Comparison of ENCODE assay signal across 13 cellular contexts in genomic region chr17:56902350-56902749, GRCh38. TPM values are rescaled to one million over a fixed set of nuclear protein-coding genes. Genes with fewer than 3 reads are reported as not detected.
DNase-seq lines count a peak whose midpoint lies in the region; ATAC-seq and TF ChIP-seq lines count a peak whose summit lies in the region.
"Had no signal": no experiment of that assay in that cellular context is flagged by ENCODE, and none has a peak within 500 bp of the region (broad histone marks: within the 10 kb centered on the region; RNA-seq: fewer than 3 reads in every experiment).

No MANE protein-coding gene starts in this region.

- H3K36me3 ChIP-seq in RWPE2 (ENCODE audit: low read depth) = peaks cover 100% of the 10 kb centered on the region

- peak overlapping the region; percentile 66 for H3K27ac ChIP-seq in RWPE2 (ENCODE audit: poor library complexity, severe bottlenecking)
- H3K27ac ChIP-seq: brain microvascular endothelial cell, esophagus squamous epithelium, Peyer's patch had no signal

- H3K4me1 Mint-ChIP-seq in activated naive CD4-positive, alpha-beta T cell treated with anti-CD3 and anti-CD28 coated beads, Interleukin-2, amount 10 ng/mL, durations not matched to agents 7 days and 5 days = peaks cover 16% of the 10 kb centered on the region

- no peaks in the 10 kb centered on the region for H3K27me3 Mint-ChIP-seq in activated naive CD4-positive, alpha-beta T cell treated with anti-CD3 and anti-CD28 coated beads, Interleukin-2, amount 10 ng/mL, durations not matched to agents 7 days and 5 days

- H3K36me3 Mint-ChIP-seq in activated naive CD4-positive, alpha-beta T cell treated with anti-CD3 and anti-CD28 coated beads, Interleukin-2, amount 10 ng/mL, durations not matched to agents 7 days and 5 days = peaks cover 77% of the 10 kb centered on the region

- H3K4me1 ChIP-seq in RWPE2 (ENCODE audit: insufficient read depth, poor library complexity, severe bottlenecking) = peaks cover 13% of the 10 kb centered on the region

- H3K27me3 ChIP-seq in RWPE2 (ENCODE audit: insufficient read depth, poor library complexity, severe bottlenecking) = no peaks in the 10 kb centered on the region
- H3K27me3 ChIP-seq: brain microvascular endothelial cell, esophagus squamous epithelium, Peyer's patch had no signal

- no peak overlapping the region for H3K4me3 Mint-ChIP-seq in activated naive CD4-positive, alpha-beta T cell treated with anti-CD3 and anti-CD28 coated beads, Interleukin-2, amount 10 ng/mL, durations not matched to agents 7 days and 5 days

- CTCF ChIA-PET in activated naive CD4-positive, alpha-beta T cell treated with anti-CD3 and anti-CD28 coated beads, Interleukin-2, amount 10 ng/mL, durations not matched to agents 7 days and 5 days (lab: Charles Lee) = interaction anchor here (0.6 to 1.8 kb wide), 3 partner anchors 10 to 94 kb away, joined by 3 to 5 read pairs (median 4); no protein-coding TSS in a partner anchor

- ATAC-seq in RWPE2 (ENCODE audit: low read depth) = peak; percentile 97
- peak; percentile 13 for ATAC-seq in esophagus mucosa
- ATAC-seq in GM21526 (IDR thresholded peaks at IDR 0.05; ENCODE audit: low FRiP score, unreplicated experiment) = no peak

- H3K4me3 ChIP-seq in RWPE2 (ENCODE audit: severe bottlenecking) = no peak overlapping the region
- H3K4me3 ChIP-seq: esophagus squamous epithelium, Peyer's patch had no signal

- no peak for TF ChIP-seq CTCF in RWPE2 (IDR thresholded peaks at IDR 0.05; ENCODE audit: poor library complexity, severe bottlenecking)

- H3K9me3 Mint-ChIP-seq in activated naive CD4-positive, alpha-beta T cell treated with anti-CD3 and anti-CD28 coated beads, Interleukin-2, amount 10 ng/mL, durations not matched to agents 7 days and 5 days = no peaks in the 10 kb centered on the region

- DNase-seq in GM04503 (ENCODE audit: low read depth) = peak; percentile 54
- peak; percentile 85 for DNase-seq in RWPE2 (ENCODE audit: low spot score)
- DNase-seq in renal cortical epithelial cell (ENCODE audit: low read depth) = peak; percentile 91
- DNase-seq in globus pallidus (ENCODE audit: low spot score) = no peak
- no peak for DNase-seq in activated naive CD4-positive, alpha-beta T cell treated with anti-CD3 and anti-CD28 coated beads, Interleukin-2, amount 10 ng/mL, durations not matched to agents 7 days and 5 days
- DNase-seq in SHP77 treated with DMSO at 0.1 percent for 48 hours (lab: John Stamatoyannopoulos, UW) = no peak
- DNase-seq: brain microvascular endothelial cell; esophagus squamous epithelium; Peyer's patch; stimulated activated naive CD4-positive, alpha-beta T cell treated with Interleukin-2 at 50 U/mL for 16 hours had no signal

- no peaks in the 10 kb centered on the region for H3K9me3 ChIP-seq in RWPE2 (ENCODE audit: severe bottlenecking)
- H3K9me3 ChIP-seq: Caco-2, esophagus squamous epithelium, Peyer's patch had no signal

- no peak overlapping the region for H3K27ac Mint-ChIP-seq in activated naive CD4-positive, alpha-beta T cell treated with anti-CD3 and anti-CD28 coated beads, Interleukin-2, amount 10 ng/mL, durations not matched to agents 7 days and 5 days

RNA-seq across cellular contexts. Expression of gene TRIM25, which starts 11.5 kb away (rescaled TPM):
- 50.6 TPM for total RNA-seq in esophagus mucosa
- total RNA-seq in renal cortical epithelial cell = 24.3 and 27.7 TPM in 2 replicates

RNA-seq across cellular contexts. Expression of gene COIL, which starts 58.5 kb away (rescaled TPM):
- total RNA-seq in esophagus mucosa (9.8 TPM), renal cortical epithelial cell (14.8 and 15.9 TPM in 2 replicates)

Comparison
In these comparisons a context has a peak if more than half of its experiments do, and no peak if none do; other contexts are left out.
1. DNase-seq: peak in GM04503 (single experiment), RWPE2 (single experiment) and renal cortical epithelial cell (single experiment); none in globus pallidus (single experiment), activated naive CD4-positive, alpha-beta T cell treated with anti-CD3 and anti-CD28 coated beads, Interleukin-2, amount 10 ng/mL, durations not matched to agents 7 days and 5 days (single experiment) and SHP77 treated with DMSO at 0.1 percent for 48 hours (single experiment).